ENCODE assay signal across 13 cellular contexts in the genomic region with DNA sequence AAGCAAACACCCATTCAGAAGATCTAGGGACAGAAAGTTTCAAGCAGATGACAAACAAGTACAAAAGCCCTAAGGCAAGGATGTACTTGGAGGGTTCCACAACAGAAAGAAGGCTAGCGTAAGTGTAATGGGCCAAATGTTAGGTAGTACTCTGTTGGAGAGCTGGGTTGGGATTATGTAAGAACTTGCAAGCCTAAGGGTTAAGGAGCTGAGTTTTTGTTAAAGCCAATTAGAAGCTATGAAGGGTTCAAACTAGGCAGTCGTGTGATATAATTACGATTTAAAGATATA. TPM values are rescaled to one million over a fixed set of nuclear protein-coding genes. Genes with fewer than 3 reads are reported as not detected.
DNase-seq lines count a peak whose midpoint lies in the region; ATAC-seq and TF ChIP-seq lines count a peak whose summit lies in the region.
"Had no signal": no experiment of that assay in that cellular context is flagged by ENCODE, and none has a peak within 500 bp of the region (broad histone marks: within the 10 kb centered on the region; RNA-seq: fewer than 3 reads in every experiment).

No MANE protein-coding gene starts in this region.

- peak overlapping the region in 1 of 2 experiments; percentile 21 for H3K4me3 ChIP-seq in mesenchymal stem cell (ENCODE audit: insufficient read depth in 1 of 2, low read depth in 1 of 2, low read length in 2 of 2)
- no peak overlapping the region for H3K4me3 ChIP-seq in upper lobe of right lung
- H3K4me3 ChIP-seq in HAP-1: no peak overlapping the region
- H3K4me3 ChIP-seq: GM23338 had no signal

- DNase-seq in Right ventricle myocardium superior (no peak), left cardiac atrium (no peak), epithelial cell of prostate (ENCODE audit: low read depth, low spot score) (no peak), mesenchymal stem cell (peak; percentile 21), upper lobe of right lung (no peak), hepatic stellate cell (ENCODE audit: low spot score) (no peak), HAP-1 (ENCODE audit: low spot score in 2 of 2) (no peak)
- DNase-seq in activated T-cell treated with anti-CD3 and anti-CD28 coated beads, Interleukin-2, amount 50 U/mL, for 72 hours: no peak
- DNase-seq: activated CD4-positive, alpha-beta T cell treated with anti-CD3 and anti-CD28 coated beads for 4 hours; DMS79; T-helper 1 cell had no signal

- H3K27me3 Mint-ChIP-seq in activated T-cell treated with anti-CD3 and anti-CD28 coated beads, Interleukin-2, amount 50 U/mL, for 72 hours (ENCODE audit: low read depth): no peaks in the 10 kb centered on the region
- H3K27me3 Mint-ChIP-seq: activated T-helper 17 cell treated with anti-CD3 and anti-CD28 coated beads, Interleukin-2, amount 50 U/mL, for 72 hours had no signal

- no peaks in the 10 kb centered on the region for H3K9me3 Mint-ChIP-seq in activated T-cell treated with anti-CD3 and anti-CD28 coated beads, Interleukin-2, amount 50 U/mL, for 72 hours
- H3K9me3 Mint-ChIP-seq: activated T-helper 17 cell treated with anti-CD3 and anti-CD28 coated beads, Interleukin-2, amount 50 U/mL, for 72 hours; GM23338 had no signal

- no peak overlapping the region for H2BK5ac ChIP-seq in mesenchymal stem cell (ENCODE audit: low read depth, low read length, poor library complexity, severe bottlenecking)

- ATAC-seq in Right ventricle myocardium superior (ENCODE audit: poor library complexity): peak; percentile 6
- no peak for ATAC-seq in left cardiac atrium
- no peak for ATAC-seq in upper lobe of right lung
- no peak for ATAC-seq in activated T-cell treated with anti-CD3 and anti-CD28 coated beads, Interleukin-2, amount 50 U/mL, for 72 hours (replicated peaks in 1 of 2)
- ATAC-seq: activated T-helper 17 cell treated with anti-CD3 and anti-CD28 coated beads, Interleukin-2, amount 50 U/mL, for 72 hours; GM23338 had no signal

- H3K27ac Mint-ChIP-seq in activated T-cell treated with anti-CD3 and anti-CD28 coated beads, Interleukin-2, amount 50 U/mL, for 72 hours: no peak overlapping the region
- H3K27ac Mint-ChIP-seq: GM23338 had no signal

- no peak overlapping the region for H3K23ac ChIP-seq in mesenchymal stem cell (ENCODE audit: low read length in 2 of 2)

- H3K4me1 ChIP-seq in mesenchymal stem cell (ENCODE audit: control insufficient read depth, insufficient read depth, low read depth, low read length): no peaks in the 10 kb centered on the region
- H3K4me1 ChIP-seq in upper lobe of right lung: peaks cover 20% of the 10 kb centered on the region
- no peaks in the 10 kb centered on the region for H3K4me1 ChIP-seq in HAP-1

- no peak overlapping the region for H3K4me3 Mint-ChIP-seq in activated T-cell treated with anti-CD3 and anti-CD28 coated beads, Interleukin-2, amount 50 U/mL, for 72 hours
- H3K4me3 Mint-ChIP-seq: activated T-helper 17 cell treated with anti-CD3 and anti-CD28 coated beads, Interleukin-2, amount 50 U/mL, for 72 hours; GM23338 had no signal

- in situ Hi-C loops in HAP-1 (cut with MboI; ENCODE audit: low sequenced_read_pairs): no loop called here

- intact Hi-C loops in Right ventricle myocardium superior (cut with DNase I): no loop called here
- intact Hi-C loops in left cardiac atrium (cut with DNase I): no loop called here
- intact Hi-C loops in upper lobe of right lung (cut with DNase I): no loop called here

- H3K14ac ChIP-seq in mesenchymal stem cell (ENCODE audit: low read length in 2 of 2): no peak overlapping the region

- TF ChIP-seq CTCF in upper lobe of right lung (IDR thresholded peaks at IDR 0.05): no peak

- H3K27me3 ChIP-seq in mesenchymal stem cell (ENCODE audit: control insufficient read depth in 1 of 2, insufficient read depth in 1 of 2, low read length in 2 of 2) (no peaks in the 10 kb centered on the region), upper lobe of right lung (no peaks in the 10 kb centered on the region), HAP-1 (ENCODE audit: low read depth) (no peaks in the 10 kb centered on the region)

- no peak overlapping the region for H2BK15ac ChIP-seq in mesenchymal stem cell (ENCODE audit: low read depth, poor library complexity, severe bottlenecking)

- no peaks in the 10 kb centered on the region for H3K4me1 Mint-ChIP-seq in activated T-cell treated with anti-CD3 and anti-CD28 coated beads, Interleukin-2, amount 50 U/mL, for 72 hours (ENCODE audit: low read depth)
- H3K4me1 Mint-ChIP-seq: activated T-helper 17 cell treated with anti-CD3 and anti-CD28 coated beads, Interleukin-2, amount 50 U/mL, for 72 hours; GM23338 had no signal

- peak overlapping the region; percentile 65 for H3K9ac ChIP-seq in mesenchymal stem cell (ENCODE audit: low read length)

- peak overlapping the region; percentile 59 for H2AK5ac ChIP-seq in mesenchymal stem cell (ENCODE audit: low read length, severe bottlenecking)

- H3K36me3 Mint-ChIP-seq in activated T-cell treated with anti-CD3 and anti-CD28 coated beads, Interleukin-2, amount 50 U/mL, for 72 hours (ENCODE audit: insufficient read depth in 2 of 2): peaks cover 4 to 37% of the 10 kb centered on the region in 2 donors

- no peaks in the 10 kb centered on the region for H3K9me3 ChIP-seq in mesenchymal stem cell (ENCODE audit: control insufficient read depth, low read length)
- H3K9me3 ChIP-seq in upper lobe of right lung: no peaks in the 10 kb centered on the region
- H3K9me3 ChIP-seq in HAP-1: no peaks in the 10 kb centered on the region

- H4K91ac ChIP-seq in mesenchymal stem cell (ENCODE audit: low read length): no peak overlapping the region

- WGBS in mesenchymal stem cell: over 99% methylated on average over 3 of the region's 3 CpGs

- H3K27ac ChIP-seq in epithelial cell of prostate: peak overlapping the region; percentile 73
- peak overlapping the region; percentile 74 for H3K27ac ChIP-seq in mesenchymal stem cell (ENCODE audit: low read length, poor library complexity, severe bottlenecking)
- peak overlapping the region; percentile 51 for H3K27ac ChIP-seq in upper lobe of right lung

- no peak overlapping the region for H2BK12ac ChIP-seq in mesenchymal stem cell (ENCODE audit: low read length in 2 of 2)

- peak overlapping the region in 1 of 2 experiments; percentile 30 for H3K18ac ChIP-seq in mesenchymal stem cell (ENCODE audit: low read depth in 1 of 2, low read length in 2 of 2)

- peaks cover 21% of the 10 kb centered on the region for H3K79me1 ChIP-seq in mesenchymal stem cell (replicated peaks; ENCODE audit: low read length, poor library complexity, severe bottlenecking)

- no peak overlapping the region for H2AFZ ChIP-seq in mesenchymal stem cell (ENCODE audit: low read depth, low read length)
- H2AFZ ChIP-seq: GM23338 had no signal

- H2BK120ac ChIP-seq in mesenchymal stem cell (ENCODE audit: low read depth, low read length): no peak overlapping the region

- H3K4me2 ChIP-seq in mesenchymal stem cell (ENCODE audit: low read length, poor library complexity, severe bottlenecking): no peak overlapping the region
- H3K4me2 ChIP-seq: GM23338 had no signal

- H3K36me3 ChIP-seq in mesenchymal stem cell (ENCODE audit: control insufficient read depth in 1 of 2, insufficient read depth in 2 of 2, low read depth in 1 of 2, low read length in 2 of 2): peaks cover 26 to 87% of the 10 kb centered on the region in 2 experiments
- H3K36me3 ChIP-seq in upper lobe of right lung: peaks cover 83% of the 10 kb centered on the region
- peaks cover 46% of the 10 kb centered on the region for H3K36me3 ChIP-seq in HAP-1 (replicated peaks)

- H4K8ac ChIP-seq in mesenchymal stem cell (ENCODE audit: low read length): no peak overlapping the region

- H3K4ac ChIP-seq in mesenchymal stem cell (ENCODE audit: low read depth in 1 of 2, low read length in 2 of 2): no peak overlapping the region

RNA-seq across cellular contexts. Expression of gene HECTD1, which starts 41.4 kb away (rescaled TPM):
- total RNA-seq in Right ventricle myocardium superior (145 TPM), left cardiac atrium (100 to 1,000 TPM; 121 to 178 TPM), upper lobe of right lung (161 TPM)
- polyA plus RNA-seq in mesenchymal stem cell (2013, experiment 1 of 2): 44.7 TPM
- polyA plus RNA-seq in mesenchymal stem cell (2013, experiment 2 of 2): 42.1 TPM
- total RNA-seq in activated T-cell treated with anti-CD3 and anti-CD28 coated beads, Interleukin-2, amount 50 U/mL, for 72 hours: 100 to 1,000 TPM; 115 to 124 TPM
